In genomic region chr1:246566808-246567154, GRCh38 we compare ENCODE assay signal across 8 cellular contexts. TPM values are rescaled to one million over a fixed set of nuclear protein-coding genes. Genes with fewer than 3 reads are reported as not detected.
A peak's percentile ranks its signal among the peaks of the same experiment; 100 is the strongest.
DNase-seq lines count a peak whose midpoint lies in the region; ATAC-seq, FAIRE-seq and TF ChIP-seq lines count a peak whose summit lies in the region.

No MANE protein-coding gene starts in this region.

- peak overlapping the region; percentile 89 to 95 for H3K9ac ChIP-seq in kidney (ENCODE audit: low read length in 2 of 2)

- no peaks in the 10 kb centered on the region for H3K27me3 Mint-ChIP-seq in stimulated activated memory B cell treated with anti-CD40 and anti-IgM and Interleukin-4, amounts not matched to agents 10 μg/mL and 1 μg/mL and 100 μg/mL, for 72 hours

- TF ChIP-seq POLR2A in body of pancreas (IDR thresholded peaks at IDR 0.05) (no peak), H54 (IDR thresholded peaks at IDR 0.05; ENCODE audit: low read depth, low read length) (no peak)

- H3K9me3 ChIP-seq in body of pancreas (no peaks in the 10 kb centered on the region), kidney (ENCODE audit: control insufficient read depth in 1 of 2, low read length in 2 of 2) (no peaks in the 10 kb centered on the region)

- DNase-seq in NCI-H146 treated with DMSO at 0.1 percent for 48 hours (lab: John Stamatoyannopoulos, UW; ENCODE audit: unreplicated experiment) (peak; percentile 79), NCI-H146 (lab: John Stamatoyannopoulos, UW) (no peak), Kasumi-1 (lab: John Stamatoyannopoulos, UW) (peak; percentile 62 to 63), body of pancreas (no peak), kidney (no peak), H54 (ENCODE audit: insufficient read length, low spot score) (no peak)

- no peak for FAIRE-seq in kidney (lab: Jason Lieb, UNC)
- FAIRE-seq in H54 (lab: Jason Lieb, UNC): no peak

- peaks cover 43% of the 10 kb centered on the region for H3K4me1 Mint-ChIP-seq in stimulated activated memory B cell treated with anti-CD40 and anti-IgM and Interleukin-4, amounts not matched to agents 10 μg/mL and 1 μg/mL and 100 μg/mL, for 72 hours

- ATAC-seq in GM21619 (IDR thresholded peaks at IDR 0.05; ENCODE audit: unreplicated experiment) (peak; percentile 12), body of pancreas (no peak)
- ATAC-seq in stimulated activated memory B cell treated with anti-CD40 and anti-IgM and Interleukin-4, amounts not matched to agents 10 μg/mL and 1 μg/mL and 100 μg/mL, for 72 hours: peak; percentile 52

- WGBS in body of pancreas, 2 donors: 0 to 2% methylated on average over 16 of the region's 16 CpGs

- peaks cover 37% of the 10 kb centered on the region for H3K4me1 ChIP-seq in body of pancreas
- peaks cover 14 to 34% of the 10 kb centered on the region in 2 donors for H3K4me1 ChIP-seq in kidney (ENCODE audit: control insufficient read depth in 1 of 2, insufficient read depth in 1 of 2, low read depth in 1 of 2, low read length in 2 of 2)

- no peaks in the 10 kb centered on the region for H3K9me3 Mint-ChIP-seq in stimulated activated memory B cell treated with anti-CD40 and anti-IgM and Interleukin-4, amounts not matched to agents 10 μg/mL and 1 μg/mL and 100 μg/mL, for 72 hours

- intact Hi-C loops in body of pancreas (cut with DNase I): no loop called here
- intact Hi-C loops in kidney (cut with DNase I): no loop called here

- H3K4me3 Mint-ChIP-seq in stimulated activated memory B cell treated with anti-CD40 and anti-IgM and Interleukin-4, amounts not matched to agents 10 μg/mL and 1 μg/mL and 100 μg/mL, for 72 hours: peak overlapping the region; percentile 100

- no peaks in the 10 kb centered on the region for H3K27me3 ChIP-seq in body of pancreas

- H3K27ac Mint-ChIP-seq in stimulated activated memory B cell treated with anti-CD40 and anti-IgM and Interleukin-4, amounts not matched to agents 10 μg/mL and 1 μg/mL and 100 μg/mL, for 72 hours: peak overlapping the region; percentile 92

- H3K36me3 ChIP-seq in body of pancreas (replicated peaks in 1 of 2; ENCODE audit: insufficient read depth in 1 of 2, low read depth in 2 of 2): no peaks in the 10 kb centered on the region
- H3K36me3 ChIP-seq in kidney (ENCODE audit: control insufficient read depth in 1 of 2, insufficient read depth in 2 of 2, low read length in 2 of 2): no peaks in the 10 kb centered on the region

- H3K27ac ChIP-seq in body of pancreas (peak overlapping the region; percentile 72 to 96 (median 93)), kidney (ENCODE audit: low read depth in 2 of 2, low read length in 2 of 2) (peak overlapping the region; percentile 93 to 96)

- H3K36me3 Mint-ChIP-seq in stimulated activated memory B cell treated with anti-CD40 and anti-IgM and Interleukin-4, amounts not matched to agents 10 μg/mL and 1 μg/mL and 100 μg/mL, for 72 hours: peaks cover 7% of the 10 kb centered on the region

- H3K4me3 ChIP-seq in body of pancreas: peak overlapping the region; percentile 80 to 100
- H3K4me3 ChIP-seq in kidney (ENCODE audit: low read length in 2 of 2): peak overlapping the region; percentile 93 to 99

- TF ChIP-seq CTCF in body of pancreas (IDR thresholded peaks at IDR 0.05): no peak
- TF ChIP-seq CTCF in kidney (IDR thresholded peaks at IDR 0.05; ENCODE audit: borderline replicate concordance, extremely low read depth, insufficient read depth): no peak

RNA-seq across cellular contexts. Expression of gene CNST, which starts 0.5 kb away (rescaled TPM):
- 10 to 100 TPM; 10.9 to 12.2 TPM for total RNA-seq in body of pancreas
- total RNA-seq in kidney: 24.1 TPM
- polyA plus RNA-seq in kidney (ENCODE audit: insufficient read depth, low read depth, low replicate concordance): 5.6 TPM

RNA-seq across cellular contexts. Expression of gene TFB2M, which starts 0.7 kb away (rescaled TPM):
- total RNA-seq in body of pancreas: 1 to 10 TPM; 2.3 to 8.3 TPM
- total RNA-seq in kidney: 10.8 TPM
- polyA plus RNA-seq in kidney (ENCODE audit: insufficient read depth, low read depth, low replicate concordance): 14.7 TPM

RNA-seq across cellular contexts. Expression of gene SMYD3, which starts 59.7 kb away (rescaled TPM):
- 10 to 100 TPM; 13.5 to 20.8 TPM for total RNA-seq in body of pancreas
- 23.9 TPM for total RNA-seq in kidney
- polyA plus RNA-seq in kidney (ENCODE audit: insufficient read depth, low read depth, low replicate concordance): 23.3 TPM

Comparison
In these comparisons a context has a peak if more than half of its experiments do, and no peak if none do; other contexts are left out.
1. DNase-seq: peak in NCI-H146 treated with DMSO at 0.1 percent for 48 hours (single experiment) and Kasumi-1 (2 of 2); none in NCI-H146 (single experiment), body of pancreas (0 of 4), kidney (single experiment) and H54 (single experiment).